ENCODE assay signal across 25 cellular contexts in the genomic region with DNA sequence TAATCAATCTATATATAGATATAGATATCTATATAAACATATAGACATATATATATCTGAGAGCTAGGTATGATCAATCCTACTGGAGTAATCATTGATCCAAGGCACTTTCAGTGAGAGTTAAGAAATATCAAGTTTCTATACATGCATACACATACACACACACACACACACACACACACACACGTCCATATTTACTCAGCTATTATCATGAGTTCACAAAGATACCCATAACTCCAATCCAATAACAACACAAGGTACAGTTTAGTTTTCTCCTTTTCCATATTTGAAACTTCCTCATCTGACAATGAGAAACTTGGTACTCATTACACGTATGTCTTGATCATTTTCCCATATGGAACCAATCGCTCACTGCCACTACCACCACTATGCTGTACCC. TPM values are rescaled to one million over a fixed set of nuclear protein-coding genes. Genes with fewer than 3 reads are reported as not detected.
DNase-seq lines count a peak whose midpoint lies in the region; ATAC-seq, FAIRE-seq and TF ChIP-seq lines count a peak whose summit lies in the region.
"Had no signal": no experiment of that assay in that cellular context is flagged by ENCODE, and none has a peak within 500 bp of the region (broad histone marks: within the 10 kb centered on the region; RNA-seq: fewer than 3 reads in every experiment).

No MANE protein-coding gene starts in this region.

- H3K27ac Mint-ChIP-seq in activated CD8-positive, alpha-beta T cell treated with anti-CD3 and anti-CD28 coated beads for 36 hours, result peak overlapping the region; percentile 4
- H3K27ac Mint-ChIP-seq in activated CD8-positive, alpha-beta T cell treated with anti-CD3 and anti-CD28 coated beads, Interleukin-2, amount 10 ng/mL, durations not matched to agents 7 days and 5 days, result no peak overlapping the region
- peak overlapping the region; percentile 40 for H3K27ac Mint-ChIP-seq in progenitor cell of endocrine pancreas
- H3K27ac Mint-ChIP-seq: B cell; CD4-positive, alpha-beta T cell; CD8-positive, alpha-beta T cell had no signal

- H3K36me3 ChIP-seq in HEK293 (ENCODE audit: control insufficient read depth in 2 of 2, insufficient read depth in 1 of 2, low read length in 2 of 2), result peaks cover 47 to 78% of the 10 kb centered on the region in 2 experiments
- peaks cover 76% of the 10 kb centered on the region for H3K36me3 ChIP-seq in K562 (ENCODE audit: control insufficient read depth, insufficient read depth, low read length)
- peaks cover 64% of the 10 kb centered on the region for H3K36me3 ChIP-seq in osteoblast (ENCODE audit: insufficient read depth, low read length)

- BruUV-seq in K562 (replicated peaks; lab: Mats Ljungman, UMichigan), result no TSS peak

- no peak overlapping the region for H3K4me3 Mint-ChIP-seq in activated CD8-positive, alpha-beta T cell treated with anti-CD3 and anti-CD28 coated beads for 36 hours
- H3K4me3 Mint-ChIP-seq in activated CD8-positive, alpha-beta T cell treated with anti-CD3 and anti-CD28 coated beads, Interleukin-2, amount 10 ng/mL, durations not matched to agents 7 days and 5 days, result no peak overlapping the region
- no peak overlapping the region for H3K4me3 Mint-ChIP-seq in progenitor cell of endocrine pancreas (ENCODE audit: low read depth)
- H3K4me3 Mint-ChIP-seq: B cell; CD4-positive, alpha-beta T cell; CD8-positive, alpha-beta T cell had no signal

- no peak for DNase-seq in activated CD8-positive, alpha-beta T cell treated with anti-CD3 and anti-CD28 coated beads for 36 hours
- no peak for DNase-seq in activated CD8-positive, alpha-beta T cell treated with anti-CD3 and anti-CD28 coated beads, Interleukin-2, amount 10 ng/mL, durations not matched to agents 7 days and 5 days
- no peak for DNase-seq in K562 (ENCODE audit: extremely low read depth in 1 of 4, low spot score in 3 of 4)
- no peak for DNase-seq in progenitor cell of endocrine pancreas (ENCODE audit: low spot score, unreplicated experiment)
- no peak for DNase-seq in NCI-H1048 (lab: John Stamatoyannopoulos, UW)
- no peak for DNase-seq in SHP77 (lab: John Stamatoyannopoulos, UW)
- no peak for DNase-seq in osteoblast (ENCODE audit: insufficient read length, low spot score, missing footprints)
- DNase-seq: AML-193; Caco-2; Calu3; CD4-positive, alpha-beta T cell; CD8-positive, alpha-beta T cell; DMS53; DMS79; DND-41; EL; GDM1 had no signal

- no peaks in the 10 kb centered on the region for H3K9me1 ChIP-seq in K562 (ENCODE audit: control insufficient read depth, insufficient read depth, low read length)

- FAIRE-seq in K562 (lab: Jason Lieb, UNC), result no peak
- FAIRE-seq: A549, D721Med, GM12878 had no signal

- H4K20me1 ChIP-seq in K562 (replicated peaks; ENCODE audit: control insufficient read depth, insufficient read depth, low read length), result no peaks in the 10 kb centered on the region
- H4K20me1 ChIP-seq in osteoblast (ENCODE audit: insufficient read depth, low read length), result no peaks in the 10 kb centered on the region

- in situ Hi-C loops in K562 (cut with MboI), result loop anchor here (10.0 kb wide), 1 partner anchor 195 kb away; no protein-coding TSS in a partner anchor

- TF ChIP-seq EP300 in K562 (IDR thresholded peaks at IDR 0.05; ENCODE audit: low read length), result no peak

- H3K27me3 Mint-ChIP-seq in activated CD8-positive, alpha-beta T cell treated with anti-CD3 and anti-CD28 coated beads for 36 hours, result no peaks in the 10 kb centered on the region
- no peaks in the 10 kb centered on the region for H3K27me3 Mint-ChIP-seq in activated CD8-positive, alpha-beta T cell treated with anti-CD3 and anti-CD28 coated beads, Interleukin-2, amount 10 ng/mL, durations not matched to agents 7 days and 5 days (ENCODE audit: low read depth)
- H3K27me3 Mint-ChIP-seq in progenitor cell of endocrine pancreas, result no peaks in the 10 kb centered on the region
- H3K27me3 Mint-ChIP-seq: B cell; CD4-positive, alpha-beta T cell had no signal

- H3K27me3 ChIP-seq in K562 (ENCODE audit: control insufficient read depth in 2 of 2, insufficient read depth in 2 of 2, low read length in 2 of 2) (no peaks in the 10 kb centered on the region), osteoblast (ENCODE audit: insufficient read depth, low read length) (no peaks in the 10 kb centered on the region)
- H3K27me3 ChIP-seq: BLaER1 treated with 17β-estradiol and CSF1 and Interleukin-3, amounts not matched to agents 10 nM and 100 nM had no signal

- intact Hi-C loops in activated CD8-positive, alpha-beta T cell treated with anti-CD3 and anti-CD28 coated beads for 36 hours (cut with micrococcal nuclease), result no loop called here
- intact Hi-C loops in K562 (cut with micrococcal nuclease), result no loop called here

- no peaks in the 10 kb centered on the region for H3K4me1 ChIP-seq in HEK293 (ENCODE audit: control insufficient read depth, insufficient read depth, low read length)
- peaks cover 3 to 14% of the 10 kb centered on the region in 2 experiments; a peak in 4 of 5 replicates for H3K4me1 ChIP-seq in K562 (replicated peaks in 1 of 2; ENCODE audit: control insufficient read depth in 2 of 2, insufficient read depth in 2 of 2, low read length in 2 of 2)
- no peaks in the 10 kb centered on the region for H3K4me1 ChIP-seq in osteoblast (ENCODE audit: insufficient read depth, low read length)
- H3K4me1 ChIP-seq: A549, Caco-2 had no signal

- TF ChIP-seq POLR2A in K562 (conservative IDR thresholded peaks at IDR 0.05), result no peak

- H3K4me3 ChIP-seq in HEK293 (ENCODE audit: low read depth, low read length), result no peak overlapping the region
- no peak overlapping the region for H3K4me3 ChIP-seq in K562
- no peak overlapping the region for H3K4me3 ChIP-seq in osteoblast (ENCODE audit: insufficient read depth, low read length)
- H3K4me3 ChIP-seq: A549; BLaER1 treated with 17β-estradiol and CSF1 and Interleukin-3, amounts not matched to agents 10 nM and 100 nM; GM12878 had no signal

- POLR2A ChIA-PET in activated CD8-positive, alpha-beta T cell treated with anti-CD3 and anti-CD28 coated beads for 36 hours (lab: Charles Lee), result no interaction called here
- POLR2A ChIA-PET in activated CD8-positive, alpha-beta T cell treated with anti-CD3 and anti-CD28 coated beads, Interleukin-2, amount 10 ng/mL, durations not matched to agents 7 days and 5 days (lab: Charles Lee), result no interaction called here
- POLR2A ChIA-PET in HEK293 (lab: Yijun Ruan, JAX), result no interaction called here
- POLR2A ChIA-PET in K562 (lab: Yijun Ruan, JAX), result no interaction called here

- peaks cover 19% of the 10 kb centered on the region for H3K36me3 Mint-ChIP-seq in activated CD8-positive, alpha-beta T cell treated with anti-CD3 and anti-CD28 coated beads for 36 hours (ENCODE audit: low read depth)
- peaks cover 38% of the 10 kb centered on the region for H3K36me3 Mint-ChIP-seq in activated CD8-positive, alpha-beta T cell treated with anti-CD3 and anti-CD28 coated beads, Interleukin-2, amount 10 ng/mL, durations not matched to agents 7 days and 5 days (ENCODE audit: low read depth)
- H3K36me3 Mint-ChIP-seq in progenitor cell of endocrine pancreas (ENCODE audit: insufficient read depth), result peaks cover 25% of the 10 kb centered on the region

- H3K79me2 ChIP-seq in K562 (ENCODE audit: control insufficient read depth, insufficient read depth, low read length) (no peaks in the 10 kb centered on the region), osteoblast (ENCODE audit: insufficient read depth, low read length) (no peaks in the 10 kb centered on the region)

- CTCF ChIA-PET in activated CD8-positive, alpha-beta T cell treated with anti-CD3 and anti-CD28 coated beads for 36 hours (lab: Charles Lee), result no interaction called here
- CTCF ChIA-PET in activated CD8-positive, alpha-beta T cell treated with anti-CD3 and anti-CD28 coated beads, Interleukin-2, amount 10 ng/mL, durations not matched to agents 7 days and 5 days (lab: Charles Lee), result no interaction called here
- CTCF ChIA-PET in HEK293 (lab: Yijun Ruan, JAX) (interaction anchor here (0.5 to 1.2 kb wide), 3 partner anchors 26 to 190 kb away, joined by 3 read pairs; no protein-coding TSS in a partner anchor), K562 (lab: Yijun Ruan, JAX; ENCODE audit: low intra/inter-chr PET ratio) (no interaction called here)

- H3K9me3 Mint-ChIP-seq in activated CD8-positive, alpha-beta T cell treated with anti-CD3 and anti-CD28 coated beads for 36 hours, result no peaks in the 10 kb centered on the region
- H3K9me3 Mint-ChIP-seq in activated CD8-positive, alpha-beta T cell treated with anti-CD3 and anti-CD28 coated beads, Interleukin-2, amount 10 ng/mL, durations not matched to agents 7 days and 5 days (ENCODE audit: insufficient read depth), result no peaks in the 10 kb centered on the region
- H3K9me3 Mint-ChIP-seq in progenitor cell of endocrine pancreas (ENCODE audit: low read depth), result no peaks in the 10 kb centered on the region
- H3K9me3 Mint-ChIP-seq: CD4-positive, alpha-beta T cell; CD8-positive, alpha-beta T cell had no signal

- TF ChIP-seq RAD21 in K562 (CRISPR knock-in tag; conservative IDR thresholded peaks at IDR 0.05 in 1 of 2, IDR thresholded peaks at IDR 0.05 in 1 of 2), result no peak

- H3K4me1 Mint-ChIP-seq in activated CD8-positive, alpha-beta T cell treated with anti-CD3 and anti-CD28 coated beads for 36 hours (ENCODE audit: low read depth), result peaks cover 2% of the 10 kb centered on the region
- peaks cover 2% of the 10 kb centered on the region for H3K4me1 Mint-ChIP-seq in activated CD8-positive, alpha-beta T cell treated with anti-CD3 and anti-CD28 coated beads, Interleukin-2, amount 10 ng/mL, durations not matched to agents 7 days and 5 days (ENCODE audit: low read depth)
- H3K4me1 Mint-ChIP-seq in progenitor cell of endocrine pancreas (ENCODE audit: low read depth), result no peaks in the 10 kb centered on the region
- H3K4me1 Mint-ChIP-seq: B cell had no signal

- H3K4me2 ChIP-seq in K562 (ENCODE audit: insufficient read depth, low read length) (no peak overlapping the region), osteoblast (ENCODE audit: insufficient read depth, low read length) (no peak overlapping the region)
- H3K4me2 ChIP-seq: A549; BLaER1 treated with 17β-estradiol and CSF1 and Interleukin-3, amounts not matched to agents 10 nM and 100 nM had no signal

- ATAC-seq in activated CD8-positive, alpha-beta T cell treated with anti-CD3 and anti-CD28 coated beads for 36 hours, result no peak
- no peak for ATAC-seq in activated CD8-positive, alpha-beta T cell treated with anti-CD3 and anti-CD28 coated beads, Interleukin-2, amount 10 ng/mL, durations not matched to agents 7 days and 5 days
- no peak for ATAC-seq in K562
- ATAC-seq: A549; CD8-positive, alpha-beta T cell; GM12878 had no signal

- H3K9ac ChIP-seq in K562 (ENCODE audit: insufficient read depth in 1 of 2, low read depth in 2 of 2, low read length in 2 of 2), result no peak overlapping the region
- H3K9ac ChIP-seq: BLaER1 treated with 17β-estradiol and CSF1 and Interleukin-3, amounts not matched to agents 10 nM and 100 nM had no signal

- WGBS in K562 (ENCODE audit: insufficient coverage, low coverage, missing lambda C conversion rate), result 89% methylated on average over 3 of the region's 3 CpGs

- no peak for TF ChIP-seq CTCF in activated CD8-positive, alpha-beta T cell treated with anti-CD3 and anti-CD28 coated beads for 36 hours (IDR thresholded peaks at IDR 0.05)
- TF ChIP-seq CTCF in HEK293 (tag by site-specific recombination; IDR thresholded peaks at IDR 0.05), result no peak
- no peak for TF ChIP-seq CTCF in K562 (IDR thresholded peaks at IDR 0.05 in 2 of 3, conservative IDR thresholded peaks at IDR 0.05 in 1 of 3; ENCODE audit: insufficient read depth in 2 of 3, low read depth in 1 of 3, low read length in 3 of 3)
- no peak for TF ChIP-seq CTCF in progenitor cell of endocrine pancreas (IDR thresholded peaks at IDR 0.05; ENCODE audit: unreplicated experiment)
- no peak for TF ChIP-seq CTCF in osteoblast (IDR thresholded peaks at IDR 0.05; ENCODE audit: extremely low read depth, low read depth, low read length)

- H2AFZ ChIP-seq in K562 (ENCODE audit: low read depth, low read length), result no peak overlapping the region
- H2AFZ ChIP-seq in osteoblast (ENCODE audit: low read length), result no peak overlapping the region

- no peak overlapping the region for H3K27ac ChIP-seq in HEK293 (ENCODE audit: extremely low read depth, low read depth, low read length)
- H3K27ac ChIP-seq in K562 (ENCODE audit: extremely low read depth, low read depth, low read length), result no peak overlapping the region
- H3K27ac ChIP-seq in osteoblast (ENCODE audit: low read depth, low read length), result no peak overlapping the region
- H3K27ac ChIP-seq: 22Rv1; A549; BLaER1 treated with 17β-estradiol and CSF1 and Interleukin-3, amounts not matched to agents 10 nM and 100 nM; C4-2B had no signal

- H3K9me3 ChIP-seq in HEK293 (ENCODE audit: control insufficient read depth, insufficient read depth, low read depth, low read length) (no peaks in the 10 kb centered on the region), K562 (replicated peaks; ENCODE audit: control insufficient read depth, insufficient read depth, low read depth, low read length) (no peaks in the 10 kb centered on the region), osteoblast (ENCODE audit: low read depth, low read length) (no peaks in the 10 kb centered on the region)
- H3K9me3 ChIP-seq: A549; BLaER1 treated with 17β-estradiol and CSF1 and Interleukin-3, amounts not matched to agents 10 nM and 100 nM; Caco-2 had no signal

RNA-seq across cellular contexts. Expression of a gene that starts 27.3 kb away (rescaled TPM):
- total RNA-seq in activated CD8-positive, alpha-beta T cell treated with anti-CD3 and anti-CD28 coated beads for 36 hours, result 10 to 100 TPM; 37.7 to 39.5 TPM
- 10 to 100 TPM; 34.3 to 35.9 TPM for total RNA-seq in activated CD8-positive, alpha-beta T cell treated with anti-CD3 and anti-CD28 coated beads, Interleukin-2, amount 10 ng/mL, durations not matched to agents 7 days and 5 days
- total RNA-seq in K562 (2011; cell fraction: chromatin; rRNA removed; ENCODE audit: low replicate concordance), result 56.5 and 166 TPM in 2 replicates
- total RNA-seq in K562 (2011; cell fraction: nucleolus; rRNA removed), result 27.3 and 49.2 TPM in 2 replicates
- 115 and 192 TPM in 2 replicates for total RNA-seq in K562 (2011; cell fraction: nucleoplasm; rRNA removed)
- total RNA-seq in K562 (2014; rRNA removed), result 59.3 and 64.0 TPM in 2 replicates
- total RNA-seq in K562 (2014; rRNA removed; fragmentation: Illumina TruSeq; extraction: Trizol), result 60.0 and 63.2 TPM in 2 replicates
- total RNA-seq in K562 (2015; rRNA removed; fragmentation: Illumina TruSeq; extraction: Trizol), result 59.5 and 62.7 TPM in 2 replicates
- total RNA-seq in K562 (2021), result 42.5 and 43.9 TPM in 2 replicates
- polyA plus RNA-seq in K562 (2011; rRNA removed), result 27.1 and 36.7 TPM in 2 replicates
- 10.5 and 19.1 TPM in 2 replicates for polyA plus RNA-seq in K562 (2011; cell fraction: cytosol; rRNA removed)
- polyA plus RNA-seq in K562 (2011; cell fraction: nucleus; rRNA removed), result 23.6 and 25.9 TPM in 2 replicates
- 21.0 and 24.2 TPM in 2 replicates for polyA plus RNA-seq in K562 (2012)
- polyA plus RNA-seq in K562 (2014; fragmentation: Illumina TruSeq; extraction: Trizol), result 30.6 and 32.8 TPM in 2 replicates
- 10 to 100 TPM; 13.9 to 18.5 TPM for polyA plus RNA-seq in K562 (2014; fragmentation: Nextera tagmentation; extraction: Ambion mirVana)
- 28.7 and 37.2 TPM in 2 replicates for polyA plus RNA-seq in K562 (2014; rRNA removed)
- polyA minus RNA-seq in K562 (2011; rRNA and poly(A)+ RNA removed), result 79.6 and 85.2 TPM in 2 replicates
- polyA minus RNA-seq in K562 (2011; cell fraction: cytosol; rRNA and poly(A)+ RNA removed), result 29.5 and 30.7 TPM in 2 replicates
- 56.1 and 75.1 TPM in 2 replicates for polyA minus RNA-seq in K562 (2011; cell fraction: nucleus; rRNA and poly(A)+ RNA removed)
- 59.3 and 62.3 TPM in 2 replicates for total RNA-seq in progenitor cell of endocrine pancreas
- 77.1 and 79.0 TPM in 2 replicates for total RNA-seq in osteoblast

RNA-seq across cellular contexts. Expression of a gene that starts 49.9 kb away (rescaled TPM):
- total RNA-seq in activated CD8-positive, alpha-beta T cell treated with anti-CD3 and anti-CD28 coated beads for 36 hours, result 10 to 100 TPM; 35.8 to 36.2 TPM
- total RNA-seq in activated CD8-positive, alpha-beta T cell treated with anti-CD3 and anti-CD28 coated beads, Interleukin-2, amount 10 ng/mL, durations not matched to agents 7 days and 5 days, result 10 to 100 TPM; 45.7 to 56.6 TPM
- 77.4 and 279 TPM in 2 replicates for total RNA-seq in K562 (2011; cell fraction: chromatin; rRNA removed; ENCODE audit: low replicate concordance)
- 27.5 and 41.8 TPM in 2 replicates for total RNA-seq in K562 (2011; cell fraction: nucleolus; rRNA removed)
- total RNA-seq in K562 (2011; cell fraction: nucleoplasm; rRNA removed), result 90.8 and 112 TPM in 2 replicates
- total RNA-seq in K562 (2014; rRNA removed) (41.6 and 44.7 TPM in 2 replicates), K562 (2014; rRNA removed; fragmentation: Illumina TruSeq; extraction: Trizol) (80.7 and 88.8 TPM in 2 replicates), K562 (2015; rRNA removed; fragmentation: Illumina TruSeq; extraction: Trizol) (68.8 and 71.1 TPM in 2 replicates), K562 (2021) (42.2 and 43.3 TPM in 2 replicates), progenitor cell of endocrine pancreas (89.1 and 92.2 TPM in 2 replicates), osteoblast (89.8 and 101 TPM in 2 replicates)
- polyA plus RNA-seq in K562 (2011; rRNA removed) (63.8 and 83.5 TPM in 2 replicates), K562 (2014; fragmentation: Illumina TruSeq; extraction: Trizol) (45.6 and 46.7 TPM in 2 replicates), K562 (2014; fragmentation: Nextera tagmentation; extraction: Ambion mirVana) (10 to 100 TPM; 22.4 to 24.1 TPM), K562 (2014; rRNA removed) (41.2 and 44.8 TPM in 2 replicates)
- polyA plus RNA-seq in K562 (2011; cell fraction: cytosol; rRNA removed), result 14.3 and 25.7 TPM in 2 replicates
- 49.7 and 68.5 TPM in 2 replicates for polyA plus RNA-seq in K562 (2011; cell fraction: nucleus; rRNA removed)
- 29.8 and 37.6 TPM in 2 replicates for polyA plus RNA-seq in K562 (2012)
- polyA minus RNA-seq in K562 (2011; rRNA and poly(A)+ RNA removed), result 78.7 and 92.4 TPM in 2 replicates
- polyA minus RNA-seq in K562 (2011; cell fraction: cytosol; rRNA and poly(A)+ RNA removed), result 24.8 and 31.0 TPM in 2 replicates
- 48.2 and 92.5 TPM in 2 replicates for polyA minus RNA-seq in K562 (2011; cell fraction: nucleus; rRNA and poly(A)+ RNA removed)
